8 cellular contexts compared by ENCODE assay signal in genomic region chr17:82292251-82293154, GRCh38. TPM values are rescaled to one million over a fixed set of nuclear protein-coding genes. Genes with fewer than 3 reads are reported as not detected.
A peak's percentile ranks its signal among the peaks of the same experiment; 100 is the strongest.
DNase-seq lines count a peak whose midpoint lies in the region; ATAC-seq, FAIRE-seq and TF ChIP-seq lines count a peak whose summit lies in the region.

No MANE protein-coding gene starts in this region.

- CTCF ChIA-PET in AG04450 (lab: Charles Lee), result no interaction called here

- DNase-seq in AG04450 (ENCODE audit: low read depth, low spot score) (peak; percentile 95), NCI-H2196 treated with DMSO at 0.1 percent for 48 hours (lab: John Stamatoyannopoulos, UW; ENCODE audit: unreplicated experiment) (peak; percentile 99), WERI-Rb-1 (peak; percentile 99), bronchial epithelial cell (ENCODE audit: low read depth) (peak; percentile 95), iPS-NIHi7 (ENCODE audit: extremely low spot score) (peak; percentile 100), small intestine (peak; percentile 99)

- POLR2A ChIA-PET in AG04450 (lab: Yijun Ruan, JAX), result interaction anchor here (0.6 to 1.8 kb wide), 6 partner anchors 9 to 172 kb away, joined by 3 to 11 read pairs (median 6); partner anchors contain the start of gene CSNK1D

- H3K27ac ChIP-seq in AG04450 (ENCODE audit: low read depth, low read length) (peak overlapping the region; percentile 94), WERI-Rb-1 (peak overlapping the region; percentile 99), small intestine (ENCODE audit: low read depth in 1 of 2, low read length in 1 of 2) (peak overlapping the region; percentile 98 to 99)

- peak; percentile 28 for FAIRE-seq in bronchial epithelial cell (lab: Jason Lieb, UNC)
- FAIRE-seq in small intestine (lab: Jason Lieb, UNC), result no peak

- H3K4me1 ChIP-seq in small intestine (ENCODE audit: control insufficient read depth in 2 of 2, insufficient read depth in 1 of 2, low read depth in 1 of 2, low read length in 1 of 2), result peaks cover 7 to 19% of the 10 kb centered on the region in 2 donors

- 2 to 3% (median 3%) methylated on average over 82 to 86 of the region's 86 CpGs for WGBS in small intestine, 3 donors

- ATAC-seq in GM18907 (IDR thresholded peaks at IDR 0.05; ENCODE audit: unreplicated experiment) (peak; percentile 92), HG03139 (IDR thresholded peaks at IDR 0.05; ENCODE audit: unreplicated experiment) (peak; percentile 89)

- H3K27me3 ChIP-seq in AG04450 (ENCODE audit: control insufficient read depth, insufficient read depth, low read length) (no peaks in the 10 kb centered on the region), WERI-Rb-1 (ENCODE audit: insufficient read depth, low read depth, severe bottlenecking) (no peaks in the 10 kb centered on the region), bronchial epithelial cell (ENCODE audit: control insufficient read depth, insufficient read depth, low read length) (no peaks in the 10 kb centered on the region), small intestine (ENCODE audit: control insufficient read depth in 2 of 2, insufficient read depth in 2 of 2, low read length in 2 of 2) (no peaks in the 10 kb centered on the region)

- H3K9me3 ChIP-seq in AG04450 (ENCODE audit: control insufficient read depth, insufficient read depth, low read length) (peaks cover 5% of the 10 kb centered on the region; the same call in 1 of the 2 replicates), WERI-Rb-1 (ENCODE audit: severe bottlenecking) (peaks cover under 1% of the 10 kb centered on the region), small intestine (ENCODE audit: control insufficient read depth, low read depth) (no peaks in the 10 kb centered on the region)

- no peaks in the 10 kb centered on the region for H3K36me3 ChIP-seq in WERI-Rb-1
- no peaks in the 10 kb centered on the region for H3K36me3 ChIP-seq in bronchial epithelial cell (ENCODE audit: control insufficient read depth, insufficient read depth, low read length)
- no peaks in the 10 kb centered on the region for H3K36me3 ChIP-seq in small intestine (ENCODE audit: control insufficient read depth in 2 of 2, insufficient read depth in 2 of 2, low read length in 2 of 2)

- TF ChIP-seq CTCF in AG04450 (IDR thresholded peaks at IDR 0.05; ENCODE audit: low read depth, low read length) (no peak), WERI-Rb-1 (IDR thresholded peaks at IDR 0.05; ENCODE audit: low read depth, low read length) (no peak), bronchial epithelial cell (IDR thresholded peaks at IDR 0.05; ENCODE audit: insufficient read depth, low read length, severe bottlenecking) (no peak)

- H3K4me3 ChIP-seq in AG04450 (ENCODE audit: low read depth, low read length) (peak overlapping the region; percentile 80), WERI-Rb-1 (ENCODE audit: low read depth, low read length) (peak overlapping the region; percentile 87), bronchial epithelial cell (ENCODE audit: low read depth, low read length) (peak overlapping the region; percentile 64), small intestine (ENCODE audit: low read depth in 1 of 2, low read length in 2 of 2) (peak overlapping the region; percentile 85 to 93)

RNA-seq across cellular contexts. Expression of gene CSNK1D, which starts 19.0 kb away (rescaled TPM):
- polyA plus RNA-seq in AG04450 (2011; rRNA removed), result 74.4 and 89.9 TPM in 2 replicates
- polyA minus RNA-seq in AG04450 (2011; rRNA and poly(A)+ RNA removed), result 101 and 105 TPM in 2 replicates
- 64.9 and 72.4 TPM in 2 replicates for total RNA-seq in bronchial epithelial cell
- polyA plus RNA-seq in small intestine, result 100 to 1,000 TPM; 111 to 148 (median 146) TPM

RNA-seq across cellular contexts. Expression of gene CD7, which starts 24.9 kb away (rescaled TPM):
- polyA plus RNA-seq in AG04450 (2011; rRNA removed) (0.11 TPM in 2 replicates), small intestine (10 to 100 TPM in 1 of 3 donors, 1 to 10 TPM in 2; 3.4 to 10.8 (median 6.5) TPM)
- not detected in 2 replicates for polyA minus RNA-seq in AG04450 (2011; rRNA and poly(A)+ RNA removed)
- total RNA-seq in bronchial epithelial cell, result not detected in 2 replicates

RNA-seq across cellular contexts. Expression of gene SECTM1, which starts 41.1 kb away (rescaled TPM):
- polyA plus RNA-seq in AG04450 (2011; rRNA removed) (8.0 and 12.5 TPM in 2 replicates), small intestine (10 to 100 TPM; 14.0 to 81.9 (median 38.2) TPM)
- polyA minus RNA-seq in AG04450 (2011; rRNA and poly(A)+ RNA removed), result 2.8 and 6.9 TPM in 2 replicates
- 1.3 and 3.7 TPM in 2 replicates for total RNA-seq in bronchial epithelial cell

Comparison
In these comparisons a context has a peak if more than half of its experiments do, and no peak if none do; other contexts are left out.
1. Peak in every context shown above with its lines: DNase-seq, ATAC-seq, H3K4me3 ChIP-seq and H3K27ac ChIP-seq.